Comparison of ENCODE assay signal across 1 cellular context in the genomic region with DNA sequence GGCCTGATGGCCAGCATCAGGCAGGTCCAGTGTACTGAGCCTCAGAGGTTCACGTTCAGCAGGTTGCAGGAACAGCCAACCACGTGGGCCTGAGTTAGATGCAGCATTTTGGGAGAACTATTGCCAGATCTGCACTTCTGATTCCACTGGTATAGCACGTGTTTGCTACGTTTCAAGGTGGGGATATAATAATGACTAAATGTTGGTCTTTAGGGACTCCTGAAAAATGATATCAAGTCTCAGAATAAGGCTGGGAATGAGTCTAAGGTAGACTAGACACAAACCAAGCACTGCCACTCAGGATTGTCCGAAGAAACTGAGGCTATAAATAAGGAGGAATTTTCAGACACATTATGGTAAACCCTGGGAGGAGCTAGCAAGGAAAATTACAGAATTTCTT.
TF ChIP-seq lines count a peak whose summit lies in the region.

No MANE protein-coding gene starts in this region.

TF ChIP-seq in GM23338, 12 proteins besides CTCF, POLR2A, EP300 and RAD21 (continued from another document):
- TF ChIP-seq, protein P1, sequence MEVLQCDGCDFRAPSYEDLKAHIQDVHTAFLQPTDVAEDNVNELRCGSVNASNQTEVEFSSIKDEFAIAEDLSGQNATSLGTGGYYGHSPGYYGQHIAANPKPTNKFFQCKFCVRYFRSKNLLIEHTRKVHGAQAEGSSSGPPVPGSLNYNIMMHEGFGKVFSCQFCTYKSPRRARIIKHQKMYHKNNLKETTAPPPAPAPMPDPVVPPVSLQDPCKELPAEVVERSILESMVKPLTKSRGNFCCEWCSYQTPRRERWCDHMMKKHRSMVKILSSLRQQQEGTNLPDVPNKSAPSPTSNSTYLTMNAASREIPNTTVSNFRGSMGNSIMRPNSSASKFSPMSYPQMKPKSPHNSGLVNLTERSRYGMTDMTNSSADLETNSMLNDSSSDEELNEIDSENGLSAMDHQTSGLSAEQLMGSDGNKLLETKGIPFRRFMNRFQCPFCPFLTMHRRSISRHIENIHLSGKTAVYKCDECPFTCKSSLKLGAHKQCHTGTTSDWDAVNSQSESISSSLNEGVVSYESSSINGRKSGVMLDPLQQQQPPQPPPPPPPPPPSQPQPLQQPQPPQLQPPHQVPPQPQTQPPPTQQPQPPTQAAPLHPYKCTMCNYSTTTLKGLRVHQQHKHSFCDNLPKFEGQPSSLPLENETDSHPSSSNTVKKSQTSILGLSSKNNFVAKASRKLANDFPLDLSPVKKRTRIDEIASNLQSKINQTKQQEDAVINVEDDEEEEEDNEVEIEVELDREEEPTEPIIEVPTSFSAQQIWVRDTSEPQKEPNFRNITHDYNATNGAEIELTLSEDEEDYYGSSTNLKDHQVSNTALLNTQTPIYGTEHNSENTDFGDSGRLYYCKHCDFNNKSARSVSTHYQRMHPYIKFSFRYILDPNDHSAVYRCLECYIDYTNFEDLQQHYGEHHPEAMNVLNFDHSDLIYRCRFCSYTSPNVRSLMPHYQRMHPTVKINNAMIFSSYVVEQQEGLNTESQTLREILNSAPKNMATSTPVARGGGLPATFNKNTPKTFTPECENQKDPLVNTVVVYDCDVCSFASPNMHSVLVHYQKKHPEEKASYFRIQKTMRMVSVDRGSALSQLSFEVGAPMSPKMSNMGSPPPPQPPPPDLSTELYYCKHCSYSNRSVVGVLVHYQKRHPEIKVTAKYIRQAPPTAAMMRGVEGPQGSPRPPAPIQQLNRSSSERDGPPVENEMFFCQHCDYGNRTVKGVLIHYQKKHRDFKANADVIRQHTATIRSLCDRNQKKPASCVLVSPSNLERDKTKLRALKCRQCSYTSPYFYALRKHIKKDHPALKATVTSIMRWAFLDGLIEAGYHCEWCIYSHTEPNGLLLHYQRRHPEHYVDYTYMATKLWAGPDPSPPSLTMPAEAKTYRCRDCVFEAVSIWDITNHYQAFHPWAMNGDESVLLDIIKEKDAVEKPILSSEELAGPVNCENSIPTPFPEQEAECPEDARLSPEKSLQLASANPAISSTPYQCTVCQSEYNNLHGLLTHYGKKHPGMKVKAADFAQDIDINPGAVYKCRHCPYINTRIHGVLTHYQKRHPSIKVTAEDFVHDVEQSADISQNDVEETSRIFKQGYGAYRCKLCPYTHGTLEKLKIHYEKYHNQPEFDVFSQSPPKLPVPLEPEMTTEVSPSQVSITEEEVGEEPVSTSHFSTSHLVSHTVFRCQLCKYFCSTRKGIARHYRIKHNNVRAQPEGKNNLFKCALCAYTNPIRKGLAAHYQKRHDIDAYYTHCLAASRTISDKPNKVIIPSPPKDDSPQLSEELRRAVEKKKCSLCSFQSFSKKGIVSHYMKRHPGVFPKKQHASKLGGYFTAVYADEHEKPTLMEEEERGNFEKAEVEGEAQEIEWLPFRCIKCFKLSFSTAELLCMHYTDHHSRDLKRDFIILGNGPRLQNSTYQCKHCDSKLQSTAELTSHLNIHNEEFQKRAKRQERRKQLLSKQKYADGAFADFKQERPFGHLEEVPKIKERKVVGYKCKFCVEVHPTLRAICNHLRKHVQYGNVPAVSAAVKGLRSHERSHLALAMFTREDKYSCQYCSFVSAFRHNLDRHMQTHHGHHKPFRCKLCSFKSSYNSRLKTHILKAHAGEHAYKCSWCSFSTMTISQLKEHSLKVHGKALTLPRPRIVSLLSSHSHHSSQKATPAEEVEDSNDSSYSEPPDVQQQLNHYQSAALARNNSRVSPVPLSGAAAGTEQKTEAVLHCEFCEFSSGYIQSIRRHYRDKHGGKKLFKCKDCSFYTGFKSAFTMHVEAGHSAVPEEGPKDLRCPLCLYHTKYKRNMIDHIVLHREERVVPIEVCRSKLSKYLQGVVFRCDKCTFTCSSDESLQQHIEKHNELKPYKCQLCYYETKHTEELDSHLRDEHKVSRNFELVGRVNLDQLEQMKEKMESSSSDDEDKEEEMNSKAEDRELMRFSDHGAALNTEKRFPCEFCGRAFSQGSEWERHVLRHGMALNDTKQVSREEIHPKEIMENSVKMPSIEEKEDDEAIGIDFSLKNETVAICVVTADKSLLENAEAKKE (CRISPR knock-in tag; IDR thresholded peaks at IDR 0.05) = no peak
- TF ChIP-seq JUNB (IDR thresholded peaks at IDR 0.05; ENCODE audit: unreplicated experiment) (no peak), STAT1 (IDR thresholded peaks at IDR 0.05; ENCODE audit: unreplicated experiment) (no peak), ZNF331 (CRISPR knock-in tag; IDR thresholded peaks at IDR 0.05; ENCODE audit: low read depth) (no peak)
